Comparison of ENCODE assay signal across 1 cellular context in the genomic region with DNA sequence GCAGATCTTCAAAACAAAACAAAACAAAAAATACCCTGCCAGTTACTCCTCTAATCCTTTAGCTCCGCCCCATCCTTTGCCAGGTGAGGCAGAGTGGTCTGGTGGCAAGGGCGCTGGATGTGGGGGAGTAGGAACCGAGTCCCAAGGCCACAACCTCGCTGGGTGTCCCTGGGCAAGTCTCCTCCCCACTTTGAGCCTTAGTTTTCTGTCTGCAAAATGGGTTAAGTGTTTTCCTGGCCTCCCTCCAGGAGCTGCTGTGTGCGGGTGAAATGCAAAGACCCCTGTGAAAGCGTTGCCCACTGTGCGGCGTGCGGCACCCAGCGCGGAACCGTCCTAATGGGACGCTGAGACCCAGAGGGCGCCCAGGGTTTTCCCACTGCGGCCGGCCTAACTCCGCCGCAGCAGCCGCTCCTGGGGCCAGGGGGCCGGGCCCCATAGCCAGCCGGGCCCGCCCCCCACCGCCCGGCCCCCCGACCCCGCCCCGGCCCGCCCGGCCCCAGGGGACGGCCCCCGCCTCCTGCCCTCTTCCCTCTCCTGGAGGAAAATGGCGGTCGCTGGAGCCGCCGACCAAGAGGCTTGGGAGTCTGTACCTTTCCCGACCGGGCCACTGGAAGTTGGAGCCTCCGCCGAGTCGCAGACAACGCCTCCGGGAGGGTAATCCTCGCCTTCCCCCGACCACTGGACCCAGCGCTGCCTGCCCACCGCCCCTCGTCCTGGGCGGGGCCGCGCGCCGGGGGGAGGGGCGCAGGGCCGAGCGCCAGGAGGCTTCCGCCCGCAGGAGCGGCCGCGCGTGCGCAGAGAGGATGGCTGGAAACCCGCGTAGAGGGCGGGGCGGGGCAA.
A peak's percentile ranks its signal among the peaks of the same experiment; 100 is the strongest.
TF ChIP-seq lines count a peak whose summit lies in the region.

A gene with protein sequence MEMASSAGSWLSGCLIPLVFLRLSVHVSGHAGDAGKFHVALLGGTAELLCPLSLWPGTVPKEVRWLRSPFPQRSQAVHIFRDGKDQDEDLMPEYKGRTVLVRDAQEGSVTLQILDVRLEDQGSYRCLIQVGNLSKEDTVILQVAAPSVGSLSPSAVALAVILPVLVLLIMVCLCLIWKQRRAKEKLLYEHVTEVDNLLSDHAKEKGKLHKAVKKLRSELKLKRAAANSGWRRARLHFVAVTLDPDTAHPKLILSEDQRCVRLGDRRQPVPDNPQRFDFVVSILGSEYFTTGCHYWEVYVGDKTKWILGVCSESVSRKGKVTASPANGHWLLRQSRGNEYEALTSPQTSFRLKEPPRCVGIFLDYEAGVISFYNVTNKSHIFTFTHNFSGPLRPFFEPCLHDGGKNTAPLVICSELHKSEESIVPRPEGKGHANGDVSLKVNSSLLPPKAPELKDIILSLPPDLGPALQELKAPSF (plus strand): TSS at position 523 of the 840 bp plus-strand sequence. CDS start 13,327 bp downstream, outside the sequence.
A gene with protein sequence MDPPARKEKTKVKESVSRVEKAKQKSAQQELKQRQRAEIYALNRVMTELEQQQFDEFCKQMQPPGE (minus strand): TSS at position 798 of the 840 bp plus-strand sequence. CDS start 853 bp downstream, outside the sequence.

TF ChIP-seq in HepG2, 621 proteins besides CTCF, POLR2A, EP300 and RAD21 (continued from another document):
- TF ChIP-seq, protein P1, sequence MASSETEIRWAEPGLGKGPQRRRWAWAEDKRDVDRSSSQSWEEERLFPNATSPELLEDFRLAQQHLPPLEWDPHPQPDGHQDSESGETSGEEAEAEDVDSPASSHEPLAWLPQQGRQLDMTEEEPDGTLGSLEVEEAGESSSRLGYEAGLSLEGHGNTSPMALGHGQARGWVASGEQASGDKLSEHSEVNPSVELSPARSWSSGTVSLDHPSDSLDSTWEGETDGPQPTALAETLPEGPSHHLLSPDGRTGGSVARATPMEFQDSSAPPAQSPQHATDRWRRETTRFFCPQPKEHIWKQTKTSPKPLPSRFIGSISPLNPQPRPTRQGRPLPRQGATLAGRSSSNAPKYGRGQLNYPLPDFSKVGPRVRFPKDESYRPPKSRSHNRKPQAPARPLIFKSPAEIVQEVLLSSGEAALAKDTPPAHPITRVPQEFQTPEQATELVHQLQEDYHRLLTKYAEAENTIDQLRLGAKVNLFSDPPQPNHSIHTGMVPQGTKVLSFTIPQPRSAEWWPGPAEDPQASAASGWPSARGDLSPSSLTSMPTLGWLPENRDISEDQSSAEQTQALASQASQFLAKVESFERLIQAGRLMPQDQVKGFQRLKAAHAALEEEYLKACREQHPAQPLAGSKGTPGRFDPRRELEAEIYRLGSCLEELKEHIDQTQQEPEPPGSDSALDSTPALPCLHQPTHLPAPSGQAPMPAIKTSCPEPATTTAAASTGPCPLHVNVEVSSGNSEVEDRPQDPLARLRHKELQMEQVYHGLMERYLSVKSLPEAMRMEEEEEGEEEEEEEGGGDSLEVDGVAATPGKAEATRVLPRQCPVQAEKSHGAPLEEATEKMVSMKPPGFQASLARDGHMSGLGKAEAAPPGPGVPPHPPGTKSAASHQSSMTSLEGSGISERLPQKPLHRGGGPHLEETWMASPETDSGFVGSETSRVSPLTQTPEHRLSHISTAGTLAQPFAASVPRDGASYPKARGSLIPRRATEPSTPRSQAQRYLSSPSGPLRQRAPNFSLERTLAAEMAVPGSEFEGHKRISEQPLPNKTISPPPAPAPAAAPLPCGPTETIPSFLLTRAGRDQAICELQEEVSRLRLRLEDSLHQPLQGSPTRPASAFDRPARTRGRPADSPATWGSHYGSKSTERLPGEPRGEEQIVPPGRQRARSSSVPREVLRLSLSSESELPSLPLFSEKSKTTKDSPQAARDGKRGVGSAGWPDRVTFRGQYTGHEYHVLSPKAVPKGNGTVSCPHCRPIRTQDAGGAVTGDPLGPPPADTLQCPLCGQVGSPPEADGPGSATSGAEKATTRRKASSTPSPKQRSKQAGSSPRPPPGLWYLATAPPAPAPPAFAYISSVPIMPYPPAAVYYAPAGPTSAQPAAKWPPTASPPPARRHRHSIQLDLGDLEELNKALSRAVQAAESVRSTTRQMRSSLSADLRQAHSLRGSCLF (CRISPR knock-in tag; IDR thresholded peaks at IDR 0.05; ENCODE audit: borderline replicate concordance): no peak
- TF ChIP-seq ZNF703 (CRISPR knock-in tag; IDR thresholded peaks at IDR 0.05; ENCODE audit: borderline replicate concordance) (no peak), ZNF772 (CRISPR knock-in tag; IDR thresholded peaks at IDR 0.05) (peak; percentile 84), RBM39 (IDR thresholded peaks at IDR 0.05; ENCODE audit: low read depth, low read length, poor library complexity, severe bottlenecking) (peak; percentile 64), GATAD1 (CRISPR knock-in tag; IDR thresholded peaks at IDR 0.05) (no peak), STAG1 (CRISPR knock-in tag; IDR thresholded peaks at IDR 0.05) (0 out of 2 replicates have a peak, but pooled peaks have one; percentile 19), MXI1 (IDR thresholded peaks at IDR 0.05; ENCODE audit: borderline replicate concordance, low read depth, low read length) (peak; percentile 64; the same call in 1 of the 3 replicates)
- TF ChIP-seq, protein P2, sequence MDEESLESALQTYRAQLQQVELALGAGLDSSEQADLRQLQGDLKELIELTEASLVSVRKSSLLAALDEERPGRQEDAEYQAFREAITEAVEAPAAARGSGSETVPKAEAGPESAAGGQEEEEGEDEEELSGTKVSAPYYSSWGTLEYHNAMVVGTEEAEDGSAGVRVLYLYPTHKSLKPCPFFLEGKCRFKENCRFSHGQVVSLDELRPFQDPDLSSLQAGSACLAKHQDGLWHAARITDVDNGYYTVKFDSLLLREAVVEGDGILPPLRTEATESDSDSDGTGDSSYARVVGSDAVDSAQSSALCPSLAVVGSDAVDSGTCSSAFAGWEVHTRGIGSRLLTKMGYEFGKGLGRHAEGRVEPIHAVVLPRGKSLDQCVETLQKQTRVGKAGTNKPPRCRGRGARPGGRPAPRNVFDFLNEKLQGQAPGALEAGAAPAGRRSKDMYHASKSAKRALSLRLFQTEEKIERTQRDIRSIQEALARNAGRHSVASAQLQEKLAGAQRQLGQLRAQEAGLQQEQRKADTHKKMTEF (CRISPR knock-in tag; IDR thresholded peaks at IDR 0.05): peak; percentile 20; the same call in 1 of the 2 replicates
- TF ChIP-seq, protein P3, sequence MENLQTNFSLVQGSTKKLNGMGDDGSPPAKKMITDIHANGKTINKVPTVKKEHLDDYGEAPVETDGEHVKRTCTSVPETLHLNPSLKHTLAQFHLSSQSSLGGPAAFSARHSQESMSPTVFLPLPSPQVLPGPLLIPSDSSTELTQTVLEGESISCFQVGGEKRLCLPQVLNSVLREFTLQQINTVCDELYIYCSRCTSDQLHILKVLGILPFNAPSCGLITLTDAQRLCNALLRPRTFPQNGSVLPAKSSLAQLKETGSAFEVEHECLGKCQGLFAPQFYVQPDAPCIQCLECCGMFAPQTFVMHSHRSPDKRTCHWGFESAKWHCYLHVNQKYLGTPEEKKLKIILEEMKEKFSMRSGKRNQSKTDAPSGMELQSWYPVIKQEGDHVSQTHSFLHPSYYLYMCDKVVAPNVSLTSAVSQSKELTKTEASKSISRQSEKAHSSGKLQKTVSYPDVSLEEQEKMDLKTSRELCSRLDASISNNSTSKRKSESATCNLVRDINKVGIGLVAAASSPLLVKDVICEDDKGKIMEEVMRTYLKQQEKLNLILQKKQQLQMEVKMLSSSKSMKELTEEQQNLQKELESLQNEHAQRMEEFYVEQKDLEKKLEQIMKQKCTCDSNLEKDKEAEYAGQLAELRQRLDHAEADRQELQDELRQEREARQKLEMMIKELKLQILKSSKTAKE (CRISPR knock-in tag; IDR thresholded peaks at IDR 0.05; ENCODE audit: borderline replicate concordance): 0 out of 2 replicates have a peak, but pooled peaks have one; percentile 19
- TF ChIP-seq, protein P4, sequence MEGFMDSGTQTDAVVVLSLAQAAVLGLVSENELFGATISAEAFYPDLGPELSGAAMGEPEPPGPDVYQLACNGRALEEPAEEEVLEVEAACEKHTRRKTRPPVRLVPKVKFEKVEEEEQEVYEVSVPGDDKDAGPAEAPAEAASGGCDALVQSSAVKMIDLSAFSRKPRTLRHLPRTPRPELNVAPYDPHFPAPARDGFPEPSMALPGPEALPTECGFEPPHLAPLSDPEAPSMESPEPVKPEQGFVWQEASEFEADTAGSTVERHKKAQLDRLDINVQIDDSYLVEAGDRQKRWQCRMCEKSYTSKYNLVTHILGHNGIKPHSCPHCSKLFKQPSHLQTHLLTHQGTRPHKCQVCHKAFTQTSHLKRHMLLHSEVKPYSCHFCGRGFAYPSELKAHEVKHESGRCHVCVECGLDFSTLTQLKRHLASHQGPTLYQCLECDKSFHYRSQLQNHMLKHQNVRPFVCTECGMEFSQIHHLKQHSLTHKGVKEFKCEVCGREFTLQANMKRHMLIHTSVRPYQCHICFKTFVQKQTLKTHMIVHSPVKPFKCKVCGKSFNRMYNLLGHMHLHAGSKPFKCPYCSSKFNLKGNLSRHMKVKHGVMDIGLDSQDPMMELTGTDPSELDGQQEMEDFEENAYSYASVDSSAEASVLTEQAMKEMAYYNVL (CRISPR knock-in tag; IDR thresholded peaks at IDR 0.05; ENCODE audit: borderline replicate concordance): no peak
- TF ChIP-seq, protein P5, sequence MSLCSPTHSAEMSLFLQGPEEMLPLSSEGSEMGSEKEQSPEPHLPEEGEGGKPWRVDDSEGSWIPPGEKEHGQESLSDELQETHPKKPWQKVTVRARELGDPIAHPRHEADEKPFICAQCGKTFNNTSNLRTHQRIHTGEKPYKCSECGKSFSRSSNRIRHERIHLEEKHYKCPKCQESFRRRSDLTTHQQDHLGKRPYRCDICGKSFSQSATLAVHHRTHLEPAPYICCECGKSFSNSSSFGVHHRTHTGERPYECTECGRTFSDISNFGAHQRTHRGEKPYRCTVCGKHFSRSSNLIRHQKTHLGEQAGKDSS (CRISPR knock-in tag; IDR thresholded peaks at IDR 0.05; ENCODE audit: borderline replicate concordance, low read depth): peak; percentile 55; the same call in 1 of the 2 replicates
- TF ChIP-seq, protein P6, sequence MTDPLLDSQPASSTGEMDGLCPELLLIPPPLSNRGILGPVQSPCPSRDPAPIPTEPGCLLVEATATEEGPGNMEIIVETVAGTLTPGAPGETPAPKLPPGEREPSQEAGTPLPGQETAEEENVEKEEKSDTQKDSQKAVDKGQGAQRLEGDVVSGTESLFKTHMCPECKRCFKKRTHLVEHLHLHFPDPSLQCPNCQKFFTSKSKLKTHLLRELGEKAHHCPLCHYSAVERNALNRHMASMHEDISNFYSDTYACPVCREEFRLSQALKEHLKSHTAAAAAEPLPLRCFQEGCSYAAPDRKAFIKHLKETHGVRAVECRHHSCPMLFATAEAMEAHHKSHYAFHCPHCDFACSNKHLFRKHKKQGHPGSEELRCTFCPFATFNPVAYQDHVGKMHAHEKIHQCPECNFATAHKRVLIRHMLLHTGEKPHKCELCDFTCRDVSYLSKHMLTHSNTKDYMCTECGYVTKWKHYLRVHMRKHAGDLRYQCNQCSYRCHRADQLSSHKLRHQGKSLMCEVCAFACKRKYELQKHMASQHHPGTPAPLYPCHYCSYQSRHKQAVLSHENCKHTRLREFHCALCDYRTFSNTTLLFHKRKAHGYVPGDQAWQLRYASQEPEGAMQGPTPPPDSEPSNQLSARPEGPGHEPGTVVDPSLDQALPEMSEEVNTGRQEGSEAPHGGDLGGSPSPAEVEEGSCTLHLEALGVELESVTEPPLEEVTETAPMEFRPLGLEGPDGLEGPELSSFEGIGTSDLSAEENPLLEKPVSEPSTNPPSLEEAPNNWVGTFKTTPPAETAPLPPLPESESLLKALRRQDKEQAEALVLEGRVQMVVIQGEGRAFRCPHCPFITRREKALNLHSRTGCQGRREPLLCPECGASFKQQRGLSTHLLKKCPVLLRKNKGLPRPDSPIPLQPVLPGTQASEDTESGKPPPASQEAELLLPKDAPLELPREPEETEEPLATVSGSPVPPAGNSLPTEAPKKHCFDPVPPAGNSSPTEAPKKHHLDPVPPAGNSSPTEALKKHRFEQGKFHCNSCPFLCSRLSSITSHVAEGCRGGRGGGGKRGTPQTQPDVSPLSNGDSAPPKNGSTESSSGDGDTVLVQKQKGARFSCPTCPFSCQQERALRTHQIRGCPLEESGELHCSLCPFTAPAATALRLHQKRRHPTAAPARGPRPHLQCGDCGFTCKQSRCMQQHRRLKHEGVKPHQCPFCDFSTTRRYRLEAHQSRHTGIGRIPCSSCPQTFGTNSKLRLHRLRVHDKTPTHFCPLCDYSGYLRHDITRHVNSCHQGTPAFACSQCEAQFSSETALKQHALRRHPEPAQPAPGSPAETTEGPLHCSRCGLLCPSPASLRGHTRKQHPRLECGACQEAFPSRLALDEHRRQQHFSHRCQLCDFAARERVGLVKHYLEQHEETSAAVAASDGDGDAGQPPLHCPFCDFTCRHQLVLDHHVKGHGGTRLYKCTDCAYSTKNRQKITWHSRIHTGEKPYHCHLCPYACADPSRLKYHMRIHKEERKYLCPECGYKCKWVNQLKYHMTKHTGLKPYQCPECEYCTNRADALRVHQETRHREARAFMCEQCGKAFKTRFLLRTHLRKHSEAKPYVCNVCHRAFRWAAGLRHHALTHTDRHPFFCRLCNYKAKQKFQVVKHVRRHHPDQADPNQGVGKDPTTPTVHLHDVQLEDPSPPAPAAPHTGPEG (CRISPR knock-in tag; IDR thresholded peaks at IDR 0.05): peak; percentile 62
- TF ChIP-seq, protein P7, sequence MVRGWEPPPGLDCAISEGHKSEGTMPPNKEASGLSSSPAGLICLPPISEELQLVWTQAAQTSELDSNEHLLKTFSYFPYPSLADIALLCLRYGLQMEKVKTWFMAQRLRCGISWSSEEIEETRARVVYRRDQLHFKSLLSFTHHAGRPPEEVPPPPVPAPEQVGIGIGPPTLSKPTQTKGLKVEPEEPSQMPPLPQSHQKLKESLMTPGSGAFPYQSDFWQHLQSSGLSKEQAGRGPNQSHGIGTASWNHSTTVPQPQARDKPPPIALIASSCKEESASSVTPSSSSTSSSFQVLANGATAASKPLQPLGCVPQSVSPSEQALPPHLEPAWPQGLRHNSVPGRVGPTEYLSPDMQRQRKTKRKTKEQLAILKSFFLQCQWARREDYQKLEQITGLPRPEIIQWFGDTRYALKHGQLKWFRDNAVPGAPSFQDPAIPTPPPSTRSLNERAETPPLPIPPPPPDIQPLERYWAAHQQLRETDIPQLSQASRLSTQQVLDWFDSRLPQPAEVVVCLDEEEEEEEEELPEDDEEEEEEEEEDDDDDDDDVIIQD (CRISPR knock-in tag; IDR thresholded peaks at IDR 0.05; ENCODE audit: low read depth): no peak
TF ChIP-seq in HepG2: peak in this region for 124.
